In the genomic region with DNA sequence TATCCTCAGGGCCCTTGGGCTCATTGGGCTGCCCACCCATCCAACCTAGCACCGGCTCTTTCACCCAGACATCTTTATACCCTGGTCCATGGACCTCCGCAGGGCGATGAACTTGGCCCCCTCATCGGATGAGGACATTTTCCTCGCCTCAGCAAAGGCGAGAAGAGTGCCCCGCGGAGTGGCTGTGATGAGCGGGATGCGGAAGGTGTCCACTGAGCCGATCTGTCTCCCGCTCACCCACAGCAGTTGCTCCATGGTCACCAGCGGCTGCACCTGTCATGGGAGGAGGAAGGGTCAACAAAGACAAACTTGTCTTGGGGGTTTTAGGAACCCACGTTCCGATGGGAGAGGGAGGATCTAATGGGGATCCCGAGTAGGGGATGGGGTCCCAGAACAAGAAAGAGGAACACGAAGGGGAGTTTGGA, we compare ENCODE assay signal across 8 cellular contexts. TPM values are rescaled to one million over a fixed set of nuclear protein-coding genes. Genes with fewer than 3 reads are reported as not detected.
DNase-seq lines count a peak whose midpoint lies in the region; ATAC-seq and TF ChIP-seq lines count a peak whose summit lies in the region.

No MANE protein-coding gene starts in this region.

- H3K27me3 ChIP-seq in Karpas-422 (ENCODE audit: low read length): no peaks in the 10 kb centered on the region
- H3K27me3 ChIP-seq in naive thymus-derived CD4-positive, alpha-beta T cell (ENCODE audit: control insufficient read depth in 2 of 2, insufficient read depth in 2 of 2, low read length in 2 of 2): no peaks in the 10 kb centered on the region

- H3K4me3 ChIP-seq in AG10803 (ENCODE audit: low read length) (peak overlapping the region; percentile 92), Karpas-422 (ENCODE audit: low read length) (peak overlapping the region; percentile 86)
- H3K4me3 ChIP-seq in naive thymus-derived CD4-positive, alpha-beta T cell (ENCODE audit: low read length): peak overlapping the region; percentile 97

- H3K4me3 Mint-ChIP-seq in dendritic cell treated with granulocyte-macrophage colony-stimulating factor and Interleukin-4, amounts not matched to agents 40 ng/mL and 50 ng/mL, for 4 days: peak overlapping the region; percentile 96
- peak overlapping the region; percentile 87 to 96 (median 93) for H3K4me3 Mint-ChIP-seq in naive thymus-derived CD4-positive, alpha-beta T cell

- no peaks in the 10 kb centered on the region for H4K20me1 ChIP-seq in Karpas-422 (ENCODE audit: insufficient read depth, low read depth, low read length)

- no peaks in the 10 kb centered on the region for H3K79me2 ChIP-seq in Karpas-422 (ENCODE audit: low read length)

- no peak overlapping the region for H2AFZ ChIP-seq in Karpas-422 (ENCODE audit: low read length)

- H3K4me1 ChIP-seq in Karpas-422 (ENCODE audit: low read length): peaks cover 22% of the 10 kb centered on the region
- peaks cover 8 to 15% of the 10 kb centered on the region in 2 donors for H3K4me1 ChIP-seq in naive thymus-derived CD4-positive, alpha-beta T cell (ENCODE audit: control insufficient read depth in 2 of 2, insufficient read depth in 2 of 2, low read length in 2 of 2)

- no peaks in the 10 kb centered on the region for H3K9me3 Mint-ChIP-seq in dendritic cell treated with granulocyte-macrophage colony-stimulating factor and Interleukin-4, amounts not matched to agents 40 ng/mL and 50 ng/mL, for 4 days
- H3K9me3 Mint-ChIP-seq in naive thymus-derived CD4-positive, alpha-beta T cell: peaks cover 0 to 6% (median 0%) of the 10 kb centered on the region in 11 donors

- no peak for ATAC-seq in naive thymus-derived CD4-positive, alpha-beta T cell
- ATAC-seq in HG02981 (IDR thresholded peaks at IDR 0.05; ENCODE audit: unreplicated experiment): no peak

- no peak overlapping the region for H3K27ac ChIP-seq in Karpas-422 (ENCODE audit: low read length)
- H3K27ac ChIP-seq in naive thymus-derived CD4-positive, alpha-beta T cell (ENCODE audit: low read depth, low read length): peak overlapping the region; percentile 86

- H3K4me1 Mint-ChIP-seq in dendritic cell treated with granulocyte-macrophage colony-stimulating factor and Interleukin-4, amounts not matched to agents 40 ng/mL and 50 ng/mL, for 4 days (ENCODE audit: low read depth): peaks cover 39% of the 10 kb centered on the region
- H3K4me1 Mint-ChIP-seq in naive thymus-derived CD4-positive, alpha-beta T cell: peaks cover 14 to 29% (median 20%) of the 10 kb centered on the region in 7 donors

- peaks cover 66% of the 10 kb centered on the region for H3K36me3 Mint-ChIP-seq in dendritic cell treated with granulocyte-macrophage colony-stimulating factor and Interleukin-4, amounts not matched to agents 40 ng/mL and 50 ng/mL, for 4 days (ENCODE audit: low read depth)
- H3K36me3 Mint-ChIP-seq in naive thymus-derived CD4-positive, alpha-beta T cell: peaks cover 0 to 13% (median 4%) of the 10 kb centered on the region in 5 donors

- no peaks in the 10 kb centered on the region for H3K9me2 ChIP-seq in Karpas-422 (replicated peaks; ENCODE audit: insufficient read depth, low read length)

- no peaks in the 10 kb centered on the region for H3K27me3 Mint-ChIP-seq in dendritic cell treated with granulocyte-macrophage colony-stimulating factor and Interleukin-4, amounts not matched to agents 40 ng/mL and 50 ng/mL, for 4 days
- H3K27me3 Mint-ChIP-seq in naive thymus-derived CD4-positive, alpha-beta T cell: peaks cover 0 to 2% (median 0%) of the 10 kb centered on the region in 5 donors

- intact Hi-C loops in dendritic cell treated with granulocyte-macrophage colony-stimulating factor and Interleukin-4, amounts not matched to agents 40 ng/mL and 50 ng/mL, for 4 days (cut with micrococcal nuclease): loop anchor here (1.0 kb wide), 1 partner anchor 28 kb away; no protein-coding TSS in a partner anchor
- intact Hi-C loops in naive thymus-derived CD4-positive, alpha-beta T cell (cut with micrococcal nuclease): loop anchor here (1.0 to 10.0 kb wide), 6 partner anchors 28 to 705 kb away; a partner anchor contains a TSS

- peak overlapping the region; percentile 89 for H3K4me2 ChIP-seq in Karpas-422 (ENCODE audit: low read depth, low read length, poor library complexity, severe bottlenecking)

- no peaks in the 10 kb centered on the region; the same call in 1 of the 2 replicates for H3K36me3 ChIP-seq in Karpas-422 (ENCODE audit: insufficient read depth, low read length)
- H3K36me3 ChIP-seq in naive thymus-derived CD4-positive, alpha-beta T cell (ENCODE audit: control insufficient read depth in 2 of 3, insufficient read depth in 3 of 3, low read length in 3 of 3): peaks cover 0 to 32% (median 6%) of the 10 kb centered on the region in 3 experiments

- H3K27ac Mint-ChIP-seq in dendritic cell treated with granulocyte-macrophage colony-stimulating factor and Interleukin-4, amounts not matched to agents 40 ng/mL and 50 ng/mL, for 4 days: peak overlapping the region; percentile 87
- peak overlapping the region; percentile 85 to 97 (median 93) for H3K27ac Mint-ChIP-seq in naive thymus-derived CD4-positive, alpha-beta T cell

- DNase-seq in AG10803 (ENCODE audit: low read depth): no peak
- no peak for DNase-seq in Karpas-422
- DNase-seq in naive thymus-derived CD4-positive, alpha-beta T cell: peak in 1 of 9 donors; percentile 4
- no peak for DNase-seq in RKO (ENCODE audit: low spot score)
- DNase-seq in stimulated activated CD4-positive, alpha-beta T cell treated with anti-CD3 and anti-CD28 coated beads, Interleukin-2, amount 100 ng/mL, for 24 hours: no peak
- DNase-seq in NCI-H524 treated with DMSO at 0.1 percent for 48 hours (lab: John Stamatoyannopoulos, UW): no peak

- no peak for TF ChIP-seq CTCF in AG10803 (conservative IDR thresholded peaks at IDR 0.05; ENCODE audit: low read length)

- POLR2A ChIA-PET in naive thymus-derived CD4-positive, alpha-beta T cell (lab: Charles Lee): interaction anchor here (1.1 to 2.7 kb wide), 6 partner anchors 23 to 982 kb away, joined by 4 to 21 read pairs (median 10); a partner anchor contains a TSS

- no peaks in the 10 kb centered on the region for H3K9me3 ChIP-seq in Karpas-422 (ENCODE audit: low read length)
- H3K9me3 ChIP-seq in naive thymus-derived CD4-positive, alpha-beta T cell (ENCODE audit: control insufficient read depth in 2 of 3, low read length in 3 of 3): no peaks in the 10 kb centered on the region

- H3K9ac ChIP-seq in Karpas-422 (ENCODE audit: low read length): peak overlapping the region; percentile 79

- CTCF ChIA-PET in naive thymus-derived CD4-positive, alpha-beta T cell (lab: Charles Lee): interaction anchor here (1.0 to 1.2 kb wide), 2 partner anchors 31 to 32 kb away, joined by 3 to 4 read pairs; no protein-coding TSS in a partner anchor

RNA-seq across cellular contexts. Expression of a gene that starts 0.7 kb away (rescaled TPM):
- 23.7 and 38.7 TPM in 2 replicates for total RNA-seq in Karpas-422 (2014; rRNA removed; shearing (Covaris generic); ENCODE audit: low replicate concordance)
- 10 to 100 TPM; 18.6 to 35.0 (median 20.1) TPM for total RNA-seq in naive thymus-derived CD4-positive, alpha-beta T cell
- polyA plus RNA-seq in naive thymus-derived CD4-positive, alpha-beta T cell: 10 to 100 TPM; 13.6 to 19.9 TPM

RNA-seq across cellular contexts. Expression of a gene that starts 16.9 kb away (rescaled TPM):
- not detected in 2 replicates for total RNA-seq in Karpas-422 (2014; rRNA removed; shearing (Covaris generic); ENCODE audit: low replicate concordance)
- total RNA-seq in naive thymus-derived CD4-positive, alpha-beta T cell: not detected
- polyA plus RNA-seq in naive thymus-derived CD4-positive, alpha-beta T cell: not detected

RNA-seq across cellular contexts. Expression of a gene that starts 34.4 kb away (rescaled TPM):
- 78.6 and 143 TPM in 2 replicates for total RNA-seq in Karpas-422 (2014; rRNA removed; shearing (Covaris generic); ENCODE audit: low replicate concordance)
- 10 to 100 TPM in 4 of 5 experiments, 1 to 10 TPM in 1; 8.6 to 68.9 (median 28.9) TPM for total RNA-seq in naive thymus-derived CD4-positive, alpha-beta T cell
- polyA plus RNA-seq in naive thymus-derived CD4-positive, alpha-beta T cell: 1 to 10 TPM; 2.8 to 3.6 TPM

RNA-seq across cellular contexts. Expression of a gene that starts 35.6 kb away (rescaled TPM):
- 40.0 and 79.0 TPM in 2 replicates for total RNA-seq in Karpas-422 (2014; rRNA removed; shearing (Covaris generic); ENCODE audit: low replicate concordance)
- total RNA-seq in naive thymus-derived CD4-positive, alpha-beta T cell: 10 to 100 TPM; 50.4 to 94.2 (median 71.6) TPM
- polyA plus RNA-seq in naive thymus-derived CD4-positive, alpha-beta T cell: 10 to 100 TPM; 37.3 to 66.5 TPM

RNA-seq across cellular contexts. Expression of a gene that starts 40.0 kb away (rescaled TPM):
- total RNA-seq in Karpas-422 (2014; rRNA removed; shearing (Covaris generic); ENCODE audit: low replicate concordance): 13.3 and 26.3 TPM in 2 replicates
- total RNA-seq in naive thymus-derived CD4-positive, alpha-beta T cell: 1 to 10 TPM in 4 of 5 experiments, under 1 TPM in 1; 0.77 to 4.5 (median 2.5) TPM
- polyA plus RNA-seq in naive thymus-derived CD4-positive, alpha-beta T cell: under 1 TPM in 1 of 2 donors, not detected in 1; 0.09 TPM
